8 cellular contexts compared by ENCODE assay signal in genomic region chr19:4064073-4064550, GRCh38. TPM values are rescaled to one million over a fixed set of nuclear protein-coding genes. Genes with fewer than 3 reads are reported as not detected.
A peak's percentile ranks its signal among the peaks of the same experiment; 100 is the strongest.
DNase-seq lines count a peak whose midpoint lies in the region; ATAC-seq lines count a peak whose summit lies in the region.

No MANE protein-coding gene starts in this region.

- H3K36me3 Mint-ChIP-seq in activated CD4-positive, alpha-beta T cell treated with anti-CD3 and anti-CD28 coated beads, Interleukin-2, amount 10 ng/mL, durations not matched to agents 24 days and 14 days (ENCODE audit: low read depth), result peaks cover 6% of the 10 kb centered on the region
- H3K36me3 Mint-ChIP-seq in activated naive CD4-positive, alpha-beta T cell treated with anti-CD3 and anti-CD28 coated beads, Interleukin-2, amount 50 U/mL, for 72 hours, result no peaks in the 10 kb centered on the region
- H3K36me3 Mint-ChIP-seq in stimulated activated memory B cell treated with anti-CD40 and anti-IgM and Interleukin-4, amounts not matched to agents 10 μg/mL and 1 μg/mL and 100 μg/mL, for 72 hours, result no peaks in the 10 kb centered on the region

- peak overlapping the region; percentile 85 for H3K4me3 Mint-ChIP-seq in activated CD4-positive, alpha-beta T cell treated with anti-CD3 and anti-CD28 coated beads, Interleukin-2, amount 10 ng/mL, durations not matched to agents 24 days and 14 days
- peak overlapping the region; percentile 88 for H3K4me3 Mint-ChIP-seq in stimulated activated memory B cell treated with anti-CD40 and anti-IgM and Interleukin-4, amounts not matched to agents 10 μg/mL and 1 μg/mL and 100 μg/mL, for 72 hours

- no peaks in the 10 kb centered on the region for H3K9me3 ChIP-seq in iPS-18c (ENCODE audit: control insufficient read depth, insufficient read depth, low read length)

- H3K4me1 Mint-ChIP-seq in activated CD4-positive, alpha-beta T cell treated with anti-CD3 and anti-CD28 coated beads, Interleukin-2, amount 10 ng/mL, durations not matched to agents 24 days and 14 days, result peaks cover 22% of the 10 kb centered on the region
- peaks cover 60% of the 10 kb centered on the region for H3K4me1 Mint-ChIP-seq in stimulated activated memory B cell treated with anti-CD40 and anti-IgM and Interleukin-4, amounts not matched to agents 10 μg/mL and 1 μg/mL and 100 μg/mL, for 72 hours

- no peaks in the 10 kb centered on the region for H3K27me3 Mint-ChIP-seq in activated CD4-positive, alpha-beta T cell treated with anti-CD3 and anti-CD28 coated beads, Interleukin-2, amount 10 ng/mL, durations not matched to agents 24 days and 14 days
- no peaks in the 10 kb centered on the region for H3K27me3 Mint-ChIP-seq in stimulated activated memory B cell treated with anti-CD40 and anti-IgM and Interleukin-4, amounts not matched to agents 10 μg/mL and 1 μg/mL and 100 μg/mL, for 72 hours

- intact Hi-C loops in activated CD4-positive, alpha-beta T cell treated with anti-CD3 and anti-CD28 coated beads, Interleukin-2, amount 10 ng/mL, durations not matched to agents 24 days and 14 days (cut with micrococcal nuclease), result no loop called here

- H3K9me3 Mint-ChIP-seq in activated CD4-positive, alpha-beta T cell treated with anti-CD3 and anti-CD28 coated beads, Interleukin-2, amount 10 ng/mL, durations not matched to agents 24 days and 14 days, result no peaks in the 10 kb centered on the region
- no peaks in the 10 kb centered on the region for H3K9me3 Mint-ChIP-seq in activated naive CD4-positive, alpha-beta T cell treated with anti-CD3 and anti-CD28 coated beads, Interleukin-2, amount 50 U/mL, for 72 hours
- no peaks in the 10 kb centered on the region for H3K9me3 Mint-ChIP-seq in stimulated activated memory B cell treated with anti-CD40 and anti-IgM and Interleukin-4, amounts not matched to agents 10 μg/mL and 1 μg/mL and 100 μg/mL, for 72 hours

- ATAC-seq in activated naive CD4-positive, alpha-beta T cell treated with anti-CD3 and anti-CD28 coated beads, Interleukin-2, amount 50 U/mL, for 72 hours, result no peak
- ATAC-seq in stimulated activated memory B cell treated with anti-CD40 and anti-IgM and Interleukin-4, amounts not matched to agents 10 μg/mL and 1 μg/mL and 100 μg/mL, for 72 hours, result no peak

- no peak for DNase-seq in activated CD4-positive, alpha-beta T cell treated with anti-CD3 and anti-CD28 coated beads, Interleukin-2, amount 10 ng/mL, durations not matched to agents 24 days and 14 days
- DNase-seq in activated CD4-positive, alpha-beta T cell treated with anti-CD3 and anti-CD28 coated beads for 4 hours, result no peak
- no peak for DNase-seq in activated naive CD4-positive, alpha-beta T cell treated with anti-CD3 and anti-CD28 coated beads, Interleukin-2, amount 50 U/mL, for 72 hours (ENCODE audit: low spot score in 2 of 2)
- DNase-seq in D341Med (ENCODE audit: low spot score) (no peak), mesenteric fat pad (ENCODE audit: low spot score) (no peak), NCI-H187 treated with DMSO at 0.1 percent for 48 hours (lab: John Stamatoyannopoulos, UW) (no peak)

- H3K27ac Mint-ChIP-seq in activated CD4-positive, alpha-beta T cell treated with anti-CD3 and anti-CD28 coated beads, Interleukin-2, amount 10 ng/mL, durations not matched to agents 24 days and 14 days, result peak overlapping the region; percentile 83
- peak overlapping the region; percentile 84 to 90 for H3K27ac Mint-ChIP-seq in activated naive CD4-positive, alpha-beta T cell treated with anti-CD3 and anti-CD28 coated beads, Interleukin-2, amount 50 U/mL, for 72 hours
- H3K27ac Mint-ChIP-seq in stimulated activated memory B cell treated with anti-CD40 and anti-IgM and Interleukin-4, amounts not matched to agents 10 μg/mL and 1 μg/mL and 100 μg/mL, for 72 hours, result peak overlapping the region; percentile 85

- H3K4me3 ChIP-seq in iPS-18c (ENCODE audit: insufficient read depth, low read depth, low read length), result peak overlapping the region; percentile 83

RNA-seq across cellular contexts. Expression of gene ZBTB7A, which starts 2.6 kb away (rescaled TPM):
- total RNA-seq in activated CD4-positive, alpha-beta T cell treated with anti-CD3 and anti-CD28 coated beads, Interleukin-2, amount 10 ng/mL, durations not matched to agents 24 days and 14 days, result 35.8 and 39.6 TPM in 2 replicates
- 10 to 100 TPM; 23.4 to 26.0 TPM for total RNA-seq in activated naive CD4-positive, alpha-beta T cell treated with anti-CD3 and anti-CD28 coated beads, Interleukin-2, amount 50 U/mL, for 72 hours
- 51.2 TPM for total RNA-seq in mesenteric fat pad

RNA-seq across cellular contexts. Expression of gene PIAS4, which starts 56.6 kb away (rescaled TPM):
- total RNA-seq in activated CD4-positive, alpha-beta T cell treated with anti-CD3 and anti-CD28 coated beads, Interleukin-2, amount 10 ng/mL, durations not matched to agents 24 days and 14 days, result 32.2 and 33.2 TPM in 2 replicates
- 10 to 100 TPM; 28.0 to 30.6 TPM for total RNA-seq in activated naive CD4-positive, alpha-beta T cell treated with anti-CD3 and anti-CD28 coated beads, Interleukin-2, amount 50 U/mL, for 72 hours
- total RNA-seq in mesenteric fat pad, result 17.9 TPM

RNA-seq across cellular contexts. Expression of gene MAP2K2, which starts 59.8 kb away (rescaled TPM):
- total RNA-seq in activated CD4-positive, alpha-beta T cell treated with anti-CD3 and anti-CD28 coated beads, Interleukin-2, amount 10 ng/mL, durations not matched to agents 24 days and 14 days, result 125 and 135 TPM in 2 replicates
- total RNA-seq in activated naive CD4-positive, alpha-beta T cell treated with anti-CD3 and anti-CD28 coated beads, Interleukin-2, amount 50 U/mL, for 72 hours, result 100 to 1,000 TPM; 125 to 187 TPM
- total RNA-seq in mesenteric fat pad, result 110 TPM
